Comparison of ENCODE assay signal across 23 cellular contexts in the genomic region with DNA sequence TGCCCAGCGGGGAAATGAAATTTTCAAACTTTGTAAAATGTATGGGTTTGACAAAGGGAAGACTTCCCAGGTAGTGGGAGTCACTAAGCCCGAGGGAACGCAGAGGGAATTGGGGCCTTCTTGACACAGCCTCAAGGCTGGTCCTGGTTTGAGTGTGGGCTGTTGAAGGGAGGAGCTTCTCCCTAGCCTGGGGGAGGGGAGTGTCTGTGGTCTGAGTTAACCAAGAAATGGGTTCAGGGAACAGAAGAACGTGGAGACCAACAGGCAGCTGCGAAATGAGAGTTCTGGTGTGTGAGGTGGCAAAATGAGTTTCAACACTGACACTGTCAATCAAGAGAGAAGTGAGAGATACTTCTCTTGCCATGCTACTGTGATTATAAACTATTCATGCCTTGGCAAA. TPM values are rescaled to one million over a fixed set of nuclear protein-coding genes. Genes with fewer than 3 reads are reported as not detected.
"Had no signal": no experiment of that assay in that cellular context is flagged by ENCODE, and none has a peak within 500 bp of the region (broad histone marks: within the 10 kb centered on the region; RNA-seq: fewer than 3 reads in every experiment).

No MANE protein-coding gene starts in this region.

- H2AFZ ChIP-seq: PC-9 had no signal

- H3K27ac ChIP-seq: cardiac muscle cell, PC-9 had no signal

- DNase-seq: activated B cell treated with CpG ODN at 0.5 μM for 24 hours; activated CD4-positive, alpha-beta T cell treated with anti-CD3 and anti-CD28 coated beads for 1 hour; activated CD4-positive, alpha-beta T cell treated with anti-CD3 and anti-CD28 coated beads, Interleukin-2, amount 10 ng/mL, durations not matched to agents 24 days and 14 days; activated CD4-positive, alpha-beta T cell treated with anti-CD3 and anti-CD28 coated beads, Interleukin-2, amount 50 U/mL, for 48 hours; activated gamma-delta T cell; activated naive CD4-positive, alpha-beta T cell treated with anti-CD3 and anti-CD28 coated beads for 36 hours; activated T-cell treated with anti-CD3 and anti-CD28 coated beads for 4 hours; activated T-cell treated with anti-CD3 and anti-CD28 coated beads, Interleukin-2, amount 50 U/mL, for 48 hours; amygdala; cerebellar nuclear complex; Karpas-422; MM.1S; NCI-H1105 treated with DMSO at 0.1 percent for 48 hours; NCI-H1436 treated with DMSO at 0.1 percent for 48 hours; NCI-H187; NCI-H2081; NCI-H510A treated with DMSO at 0.1 percent for 48 hours; NCI-H69; PC-9; SHP77 treated with DMSO at 0.1 percent for 48 hours; T-helper 9 cell had no signal

- ATAC-seq: activated T-helper 17 cell treated with anti-CD3 and anti-CD28 coated beads, Interleukin-2, amount 50 U/mL, for 72 hours had no signal

- H3K4me3 ChIP-seq: cardiac muscle cell, PC-9 had no signal

- H3K4me2 ChIP-seq: PC-9 had no signal

- H3K27me3 ChIP-seq: cardiac muscle cell had no signal

- H3K36me3 ChIP-seq: cardiac muscle cell had no signal

RNA-seq across cellular contexts. Expression of a gene that starts 32.7 kb away (rescaled TPM):
- total RNA-seq: activated T-helper 17 cell treated with anti-CD3 and anti-CD28 coated beads, Interleukin-2, amount 50 U/mL, for 72 hours had no signal
